In genomic region chr6:154709621-154710020, GRCh38 we compare ENCODE assay signal across 29 cellular contexts.
"Had no signal": no experiment of that assay in that cellular context is flagged by ENCODE, and none has a peak within 500 bp of the region (broad histone marks: within the 10 kb centered on the region; RNA-seq: fewer than 3 reads in every experiment).

No MANE protein-coding gene starts in this region.

- H3K27me3 ChIP-seq: ascending aorta, breast epithelium, colonic mucosa, esophagus squamous epithelium, gastrocnemius medialis, heart left ventricle had no signal

- H3K9me3 ChIP-seq: ascending aorta, breast epithelium, colonic mucosa, esophagus squamous epithelium, gastrocnemius medialis, heart left ventricle had no signal

- H3K4me1 ChIP-seq: ascending aorta, breast epithelium, colonic mucosa, esophagus squamous epithelium, foreskin keratinocyte, gastrocnemius medialis had no signal

- H3K27ac ChIP-seq: ascending aorta, breast epithelium, cardiac muscle cell, colonic mucosa, epithelial cell of prostate, esophagus squamous epithelium, foreskin keratinocyte, gastrocnemius medialis, heart left ventricle, VCaP had no signal

- H3K4me3 ChIP-seq: ascending aorta, breast epithelium, cardiac muscle cell, colonic mucosa, esophagus squamous epithelium, gastrocnemius medialis, heart left ventricle had no signal

- H3K36me3 ChIP-seq: ascending aorta, breast epithelium, cardiac muscle cell, colonic mucosa, esophagus squamous epithelium, gastrocnemius medialis, heart left ventricle had no signal

- DNase-seq: activated CD4-positive, alpha-beta memory T cell treated with anti-CD3 and anti-CD28 coated beads, Interleukin-2, amount 10 ng/mL, durations not matched to agents 7 days and 5 days; activated CD4-positive, alpha-beta T cell treated with anti-CD3 and anti-CD28 coated beads for 1 hour; activated CD4-positive, alpha-beta T cell treated with anti-CD3 and anti-CD28 coated beads for 4 hours; activated CD4-positive, alpha-beta T cell treated with anti-CD3 and anti-CD28 coated beads, Interleukin-2, amount 10 ng/mL, durations not matched to agents 7 days and 5 days; activated CD4-positive, alpha-beta T cell treated with anti-CD3 and anti-CD28 coated beads, Interleukin-2, amount 50 U/mL, for 4 hours; activated CD8-positive, alpha-beta memory T cell treated with anti-CD3 and anti-CD28 coated beads, Interleukin-2, amount 50 U/mL, for 48 hours; activated gamma-delta T cell; activated naive CD4-positive, alpha-beta T cell; activated naive CD4-positive, alpha-beta T cell treated with anti-CD3 and anti-CD28 coated beads, Interleukin-2, amount 10 ng/mL, durations not matched to agents 7 days and 5 days; activated naive CD8-positive, alpha-beta T cell treated with anti-CD3 and anti-CD28 coated beads, Interleukin-2, amount 10 ng/mL, durations not matched to agents 7 days and 5 days; activated T-cell treated with anti-CD3 and anti-CD28 coated beads for 4 hours; activated T-cell treated with anti-CD3 and anti-CD28 coated beads, Interleukin-2, amount 50 U/mL, for 24 hours; activated T-cell treated with anti-CD3 and anti-CD28 coated beads, Interleukin-2, amount 50 U/mL, for 72 hours; central memory CD4-positive, alpha-beta T cell; cerebellar nuclear complex; colonic mucosa; effector CD4-positive, alpha-beta T cell; effector memory CD8-positive, alpha-beta T cell; esophagus squamous epithelium; foreskin keratinocyte; gastrocnemius medialis; glutamatergic neuron; heart left ventricle; T-helper 2 cell had no signal
